In genomic region chr19:5691930-5692784, GRCh38 we compare ENCODE assay signal across 8 cellular contexts. TPM values are rescaled to one million over a fixed set of nuclear protein-coding genes. Genes with fewer than 3 reads are reported as not detected.
DNase-seq lines count a peak whose midpoint lies in the region; ATAC-seq and TF ChIP-seq lines count a peak whose summit lies in the region.

No MANE protein-coding gene starts in this region.

- no peak overlapping the region for H2BK12ac ChIP-seq in mesenchymal stem cell (ENCODE audit: low read length in 2 of 2)

- no peak overlapping the region for H2BK120ac ChIP-seq in mesenchymal stem cell (ENCODE audit: low read depth, low read length)

- H3K27ac ChIP-seq in A673 (ENCODE audit: low read depth, low read length, poor library complexity, severe bottlenecking) = peak overlapping the region; percentile 61
- peak overlapping the region; percentile 100 for H3K27ac ChIP-seq in HEK293 (ENCODE audit: extremely low read depth, low read depth, low read length)
- no peak overlapping the region for H3K27ac ChIP-seq in mesenchymal stem cell (ENCODE audit: low read length, poor library complexity, severe bottlenecking)

- H2AK5ac ChIP-seq in mesenchymal stem cell (ENCODE audit: low read length, severe bottlenecking) = no peak overlapping the region

- ATAC-seq in activated naive CD8-positive, alpha-beta T cell treated with anti-CD3 and anti-CD28 coated beads, Interleukin-2, amount 50 U/mL, for 24 hours = peak; percentile 4
- ATAC-seq in GM18861 (IDR thresholded peaks at IDR 0.05; ENCODE audit: unreplicated experiment) (no peak), GM21515 (IDR thresholded peaks at IDR 0.05; ENCODE audit: unreplicated experiment) (no peak)

- H3K9me3 Mint-ChIP-seq in activated naive CD8-positive, alpha-beta T cell treated with anti-CD3 and anti-CD28 coated beads, Interleukin-2, amount 50 U/mL, for 24 hours = no peaks in the 10 kb centered on the region

- CTCF ChIA-PET in A673 (lab: Charles Lee) = no interaction called here
- CTCF ChIA-PET in HEK293 (lab: Yijun Ruan, JAX) = interaction anchor here (0.6 to 1.3 kb wide), 4 partner anchors 11 to 47 kb away, joined by 3 to 4 read pairs (median 3); no protein-coding TSS in a partner anchor

- DNase-seq in A673 (ENCODE audit: low spot score) = no peak
- DNase-seq in activated naive CD8-positive, alpha-beta T cell treated with anti-CD3 and anti-CD28 coated beads, Interleukin-2, amount 50 U/mL, for 24 hours = peak; percentile 41
- DNase-seq in mesenchymal stem cell = peak; percentile 27
- no peak for DNase-seq in DMS153 treated with DMSO at 0.1 percent for 48 hours (lab: John Stamatoyannopoulos, UW; ENCODE audit: unreplicated experiment)
- DNase-seq in NCI-H187 treated with DMSO at 0.1 percent for 48 hours (lab: John Stamatoyannopoulos, UW) = no peak

- POLR2A ChIA-PET in A673 (lab: Charles Lee; ENCODE audit: low non-redundant PET) (interaction anchor here (0.6 to 2.4 kb wide), 2 partner anchors 26 to 57 kb away, joined by 7 to 21 read pairs; no protein-coding TSS in a partner anchor), HEK293 (lab: Yijun Ruan, JAX) (interaction anchor here (0.6 to 3.7 kb wide), 6 partner anchors 15 to 644 kb away, joined by 3 to 62 read pairs (median 4); partner anchors contain the start of genes CATSPERD, LONP1, SAFB and SAFB2)

- H3K4me1 Mint-ChIP-seq in activated naive CD8-positive, alpha-beta T cell treated with anti-CD3 and anti-CD28 coated beads, Interleukin-2, amount 50 U/mL, for 24 hours = peaks cover 30% of the 10 kb centered on the region

- H3K23ac ChIP-seq in mesenchymal stem cell (ENCODE audit: low read length in 2 of 2) = no peak overlapping the region

- H3K27ac Mint-ChIP-seq in activated naive CD8-positive, alpha-beta T cell treated with anti-CD3 and anti-CD28 coated beads, Interleukin-2, amount 50 U/mL, for 24 hours = peak overlapping the region; percentile 97

- no peak overlapping the region for H2BK15ac ChIP-seq in mesenchymal stem cell (ENCODE audit: low read depth, poor library complexity, severe bottlenecking)

- H2BK5ac ChIP-seq in mesenchymal stem cell (ENCODE audit: low read depth, low read length, poor library complexity, severe bottlenecking) = no peak overlapping the region

- no peak overlapping the region for H2AFZ ChIP-seq in mesenchymal stem cell (ENCODE audit: low read depth, low read length)

- H3K18ac ChIP-seq in mesenchymal stem cell (ENCODE audit: low read depth in 1 of 2, low read length in 2 of 2) = no peak overlapping the region

- peaks cover 49% of the 10 kb centered on the region for H3K36me3 Mint-ChIP-seq in activated naive CD8-positive, alpha-beta T cell treated with anti-CD3 and anti-CD28 coated beads, Interleukin-2, amount 50 U/mL, for 24 hours (ENCODE audit: low read depth)

- TF ChIP-seq CTCF in A673 (conservative IDR thresholded peaks at IDR 0.05; ENCODE audit: low read depth, low read length) = no peak
- TF ChIP-seq CTCF in HEK293 (tag by site-specific recombination; IDR thresholded peaks at IDR 0.05) = no peak

- 82% methylated on average over 38 of the region's 38 CpGs for WGBS in mesenchymal stem cell

- H3K4me2 ChIP-seq in mesenchymal stem cell (ENCODE audit: low read length, poor library complexity, severe bottlenecking) = peak overlapping the region; percentile 70

- H3K27me3 ChIP-seq in A673 (replicated peaks; ENCODE audit: insufficient read depth, low read depth, low read length, poor library complexity) (no peaks in the 10 kb centered on the region), mesenchymal stem cell (ENCODE audit: control insufficient read depth in 1 of 2, insufficient read depth in 1 of 2, low read length in 2 of 2) (no peaks in the 10 kb centered on the region)

- peak overlapping the region in 1 of 2 experiments; percentile 12 for H3K14ac ChIP-seq in mesenchymal stem cell (ENCODE audit: low read length in 2 of 2)

- H3K9me3 ChIP-seq in A673 (ENCODE audit: low read depth, low read length, poor library complexity, severe bottlenecking) = no peaks in the 10 kb centered on the region
- no peaks in the 10 kb centered on the region for H3K9me3 ChIP-seq in HEK293 (ENCODE audit: control insufficient read depth, insufficient read depth, low read depth, low read length)
- no peaks in the 10 kb centered on the region for H3K9me3 ChIP-seq in mesenchymal stem cell (ENCODE audit: control insufficient read depth, low read length)

- H3K4me3 ChIP-seq in A673 (ENCODE audit: low read depth, low read length, poor library complexity, severe bottlenecking) (peak overlapping the region; percentile 92), HEK293 (ENCODE audit: low read depth, low read length) (peak overlapping the region; percentile 97), mesenchymal stem cell (ENCODE audit: insufficient read depth in 1 of 2, low read depth in 1 of 2, low read length in 2 of 2) (peak overlapping the region; percentile 11 to 89)

- no TSS peak for BruUV-seq in A673 (replicated peaks; lab: Mats Ljungman, UMichigan)

- no peaks in the 10 kb centered on the region for H3K79me1 ChIP-seq in mesenchymal stem cell (replicated peaks; ENCODE audit: low read length, poor library complexity, severe bottlenecking)

- peaks cover 3% of the 10 kb centered on the region for H3K27me3 Mint-ChIP-seq in activated naive CD8-positive, alpha-beta T cell treated with anti-CD3 and anti-CD28 coated beads, Interleukin-2, amount 50 U/mL, for 24 hours

- H3K9ac ChIP-seq in mesenchymal stem cell (ENCODE audit: low read length) = peak overlapping the region; percentile 92

- intact Hi-C loops in A673 (cut with micrococcal nuclease; ENCODE audit: unreplicated experiment) = no loop called here

- H3K4ac ChIP-seq in mesenchymal stem cell (ENCODE audit: low read depth in 1 of 2, low read length in 2 of 2) = no peak overlapping the region

- no peak overlapping the region for H4K91ac ChIP-seq in mesenchymal stem cell (ENCODE audit: low read length)

- H3K36me3 ChIP-seq in A673 (ENCODE audit: insufficient read depth, low read length, poor library complexity, severe bottlenecking) (peaks cover 61% of the 10 kb centered on the region), HEK293 (ENCODE audit: control insufficient read depth in 2 of 2, insufficient read depth in 1 of 2, low read length in 2 of 2) (peaks cover 5 to 69% of the 10 kb centered on the region in 2 experiments; a peak in 2 of 3 replicates), mesenchymal stem cell (ENCODE audit: control insufficient read depth in 1 of 2, insufficient read depth in 2 of 2, low read depth in 1 of 2, low read length in 2 of 2) (peaks cover 55 to 69% of the 10 kb centered on the region in 2 experiments)

- H3K4me1 ChIP-seq in A673 (ENCODE audit: insufficient read depth, low read length, poor library complexity, severe bottlenecking) (peaks cover 8% of the 10 kb centered on the region), HEK293 (ENCODE audit: control insufficient read depth, insufficient read depth, low read length) (no peaks in the 10 kb centered on the region; the same call in 1 of the 2 replicates), mesenchymal stem cell (ENCODE audit: control insufficient read depth, insufficient read depth, low read depth, low read length) (peaks cover 27% of the 10 kb centered on the region)

- no peak overlapping the region for H4K8ac ChIP-seq in mesenchymal stem cell (ENCODE audit: low read length)

- H3K4me3 Mint-ChIP-seq in activated naive CD8-positive, alpha-beta T cell treated with anti-CD3 and anti-CD28 coated beads, Interleukin-2, amount 50 U/mL, for 24 hours = peak overlapping the region; percentile 98

TF ChIP-seq in HEK293, 187 proteins besides CTCF, POLR2A, EP300 and RAD21 (continues in another document):
- TF ChIP-seq YY1 (tag by site-specific recombination; IDR thresholded peaks at IDR 0.05) (peak; percentile 22; the same call in 1 of the 2 replicates), ZNF513 (tag by site-specific recombination; IDR thresholded peaks at IDR 0.05) (peak; percentile 50; the same call in 1 of the 2 replicates), ZBTB21 (tag by site-specific recombination; IDR thresholded peaks at IDR 0.05) (no peak), ZNF792 (tag by site-specific recombination; IDR thresholded peaks at IDR 0.05) (0 out of 2 replicates have a peak, but pooled peaks have one; percentile 13), ZFHX2 (tag by site-specific recombination; conservative IDR thresholded peaks at IDR 0.05) (peak; percentile 59; the same call in 1 of the 2 replicates), ZIC2 (tag by site-specific recombination; IDR thresholded peaks at IDR 0.05) (peak; percentile 74), ZNF580 (tag by site-specific recombination; IDR thresholded peaks at IDR 0.05) (no peak), ZNF510 (tag by site-specific recombination; IDR thresholded peaks at IDR 0.05; ENCODE audit: insufficient replicate concordance) (no peak)

RNA-seq across cellular contexts. Expression of gene RPL36, which starts 2.1 kb away (rescaled TPM):
- total RNA-seq in A673 (2021) = 984 and 992 TPM in 2 replicates
- polyA plus RNA-seq in mesenchymal stem cell (2013, experiment 1 of 2) = 1,659 TPM
- polyA plus RNA-seq in mesenchymal stem cell (2013, experiment 2 of 2) = 1,656 TPM

RNA-seq across cellular contexts. Expression of gene HSD11B1L, which starts 11.3 kb away (rescaled TPM):
- 5.7 and 8.2 TPM in 2 replicates for total RNA-seq in A673 (2021)
- polyA plus RNA-seq in mesenchymal stem cell (2013, experiment 1 of 2) = 13.7 TPM
- 13.5 TPM for polyA plus RNA-seq in mesenchymal stem cell (2013, experiment 2 of 2)

RNA-seq across cellular contexts. Expression of gene MICOS13, which starts 11.8 kb away (rescaled TPM):
- 36.3 and 43.6 TPM in 2 replicates for total RNA-seq in A673 (2021)
- polyA plus RNA-seq in mesenchymal stem cell (2013, experiment 1 of 2) = 58.1 TPM
- polyA plus RNA-seq in mesenchymal stem cell (2013, experiment 2 of 2) = 61.4 TPM

RNA-seq across cellular contexts. Expression of gene LONP1, which starts 27.8 kb away (rescaled TPM):
- 152 and 160 TPM in 2 replicates for total RNA-seq in A673 (2021)
- polyA plus RNA-seq in mesenchymal stem cell (2013, experiment 1 of 2) = 42.5 TPM
- polyA plus RNA-seq in mesenchymal stem cell (2013, experiment 2 of 2) = 41.2 TPM

RNA-seq across cellular contexts. Expression of gene CATSPERD, which starts 28.3 kb away (rescaled TPM):
- not detected in 2 replicates for total RNA-seq in A673 (2021)
- not detected for polyA plus RNA-seq in mesenchymal stem cell (2013, experiment 1 of 2)
- polyA plus RNA-seq in mesenchymal stem cell (2013, experiment 2 of 2) = not detected

Comparison
In these comparisons a context has a peak if more than half of its experiments do, and no peak if none do; other contexts are left out.
1. DNase-seq: peak in activated naive CD8-positive, alpha-beta T cell treated with anti-CD3 and anti-CD28 coated beads, Interleukin-2, amount 50 U/mL, for 24 hours (single experiment) and mesenchymal stem cell (single experiment); none in A673 (single experiment), DMS153 treated with DMSO at 0.1 percent for 48 hours (single experiment) and NCI-H187 treated with DMSO at 0.1 percent for 48 hours (single experiment).
2. Peak in every context shown above with its lines, with median percentiles within 50 percentile points of each other: H3K4me3 ChIP-seq.